Comparison of ENCODE assay signal across 19 cellular contexts in the genomic region with DNA sequence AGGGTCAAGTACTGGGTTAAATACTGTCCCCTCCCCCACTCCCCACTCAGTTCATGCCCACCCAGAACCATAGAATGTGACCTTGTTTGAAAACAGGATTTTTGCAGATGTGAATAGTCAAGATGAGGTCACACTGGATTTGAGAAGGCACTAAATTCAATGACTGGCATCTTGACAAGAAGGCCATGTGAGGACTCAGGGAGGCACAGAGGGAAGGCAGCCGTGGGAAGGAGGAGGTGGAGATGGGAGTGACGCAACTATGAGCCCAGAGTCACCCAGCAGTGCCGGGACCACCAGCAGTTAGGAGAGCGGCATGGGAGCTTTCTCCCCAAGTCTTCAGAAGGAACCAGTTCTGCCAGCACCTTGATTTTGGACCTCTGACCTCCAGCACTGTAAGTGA.
"Had no signal": no experiment of that assay in that cellular context is flagged by ENCODE, and none has a peak within 500 bp of the region (broad histone marks: within the 10 kb centered on the region; RNA-seq: fewer than 3 reads in every experiment).

No MANE protein-coding gene starts in this region.

- H2AFZ ChIP-seq: neural progenitor cell had no signal

- H3K36me3 Mint-ChIP-seq: activated naive CD4-positive, alpha-beta T cell treated with anti-CD3 and anti-CD28 coated beads, Interleukin-2, amount 50 U/mL, for 24 hours; immature natural killer cell; naive B cell; neural progenitor cell had no signal

- H3K27ac ChIP-seq: left ventricle myocardium inferior, neural progenitor cell, right atrium auricular region, tibial nerve had no signal

- H3K9ac ChIP-seq: neural progenitor cell had no signal

- H3K4me3 ChIP-seq: left ventricle myocardium inferior, mucosa of descending colon, neural progenitor cell, right atrium auricular region, tibial nerve had no signal

- H3K4me2 ChIP-seq: neural progenitor cell had no signal

- DNase-seq: activated CD4-positive, alpha-beta T cell treated with anti-CD3 and anti-CD28 coated beads, Interleukin-2, amount 10 ng/mL, durations not matched to agents 7 days and 5 days; activated CD8-positive, alpha-beta memory T cell treated with anti-CD3 and anti-CD28 coated beads, Interleukin-2, amount 50 U/mL, for 48 hours; activated effector memory CD4-positive, alpha-beta T cell treated with anti-CD3 and anti-CD28 coated beads, Interleukin-2, amount 50 U/mL, for 16 hours; activated T-cell treated with anti-CD3 and anti-CD28 coated beads, Interleukin-2, amount 50 U/mL, for 72 hours; cerebellar nuclear complex; effector CD8-positive, alpha-beta T cell; immature natural killer cell; kidney glomerular epithelial cell; left ventricle myocardium inferior; mucosa of descending colon; naive B cell; T1000 had no signal

- H3K4me1 Mint-ChIP-seq: activated CD4-positive, alpha-beta T cell treated with anti-CD3 and anti-CD28 coated beads, Interleukin-2, amount 10 ng/mL, durations not matched to agents 7 days and 5 days; activated naive CD4-positive, alpha-beta T cell treated with anti-CD3 and anti-CD28 coated beads, Interleukin-2, amount 50 U/mL, for 24 hours; naive B cell had no signal

- H3K9me3 Mint-ChIP-seq: activated CD4-positive, alpha-beta T cell treated with anti-CD3 and anti-CD28 coated beads, Interleukin-2, amount 10 ng/mL, durations not matched to agents 7 days and 5 days; activated naive CD4-positive, alpha-beta T cell treated with anti-CD3 and anti-CD28 coated beads, Interleukin-2, amount 50 U/mL, for 24 hours; activated T-cell treated with anti-CD3 and anti-CD28 coated beads, Interleukin-2, amount 50 U/mL, for 72 hours; dendritic cell treated with granulocyte-macrophage colony-stimulating factor and Interleukin-4, amounts not matched to agents 40 ng/mL and 50 ng/mL, for 4 days; naive B cell; stimulated activated naive CD8-positive, alpha-beta T cell treated with anti-CD3 and anti-CD28 coated beads, Interleukin-15, Interleukin-2, amounts not matched to agents 100 ng/mL and 50 ng/mL, for 24 hours had no signal

- H3K36me3 ChIP-seq: left ventricle myocardium inferior, neural progenitor cell, right atrium auricular region, tibial nerve had no signal

- H3K4me1 ChIP-seq: left ventricle myocardium inferior, neural progenitor cell, right atrium auricular region, tibial nerve had no signal

- H3K27me3 Mint-ChIP-seq: activated naive CD4-positive, alpha-beta T cell treated with anti-CD3 and anti-CD28 coated beads, Interleukin-2, amount 50 U/mL, for 24 hours; dendritic cell treated with granulocyte-macrophage colony-stimulating factor and Interleukin-4, amounts not matched to agents 40 ng/mL and 50 ng/mL, for 4 days; stimulated activated naive CD8-positive, alpha-beta T cell treated with anti-CD3 and anti-CD28 coated beads, Interleukin-15, Interleukin-2, amounts not matched to agents 100 ng/mL and 50 ng/mL, for 24 hours had no signal

- H3K27me3 ChIP-seq: neural progenitor cell, right atrium auricular region, tibial nerve had no signal

- H3K9me3 ChIP-seq: left ventricle myocardium inferior, mucosa of descending colon, right atrium auricular region, tibial nerve had no signal

- H3K27ac Mint-ChIP-seq: activated CD4-positive, alpha-beta T cell treated with anti-CD3 and anti-CD28 coated beads, Interleukin-2, amount 10 ng/mL, durations not matched to agents 7 days and 5 days; activated naive CD4-positive, alpha-beta T cell treated with anti-CD3 and anti-CD28 coated beads, Interleukin-2, amount 50 U/mL, for 24 hours; activated T-cell treated with anti-CD3 and anti-CD28 coated beads, Interleukin-2, amount 50 U/mL, for 72 hours; dendritic cell treated with granulocyte-macrophage colony-stimulating factor and Interleukin-4, amounts not matched to agents 40 ng/mL and 50 ng/mL, for 4 days; immature natural killer cell; neural progenitor cell; progenitor cell of endocrine pancreas; stimulated activated naive CD8-positive, alpha-beta T cell treated with anti-CD3 and anti-CD28 coated beads, Interleukin-15, Interleukin-2, amounts not matched to agents 100 ng/mL and 50 ng/mL, for 24 hours had no signal

- H3K4me3 Mint-ChIP-seq: activated CD4-positive, alpha-beta T cell treated with anti-CD3 and anti-CD28 coated beads, Interleukin-2, amount 10 ng/mL, durations not matched to agents 7 days and 5 days; activated naive CD4-positive, alpha-beta T cell treated with anti-CD3 and anti-CD28 coated beads, Interleukin-2, amount 50 U/mL, for 24 hours; activated T-cell treated with anti-CD3 and anti-CD28 coated beads, Interleukin-2, amount 50 U/mL, for 72 hours; dendritic cell treated with granulocyte-macrophage colony-stimulating factor and Interleukin-4, amounts not matched to agents 40 ng/mL and 50 ng/mL, for 4 days; immature natural killer cell; naive B cell; neural progenitor cell; stimulated activated naive CD8-positive, alpha-beta T cell treated with anti-CD3 and anti-CD28 coated beads, Interleukin-15, Interleukin-2, amounts not matched to agents 100 ng/mL and 50 ng/mL, for 24 hours had no signal
